ENCODE assay signal across 8 cellular contexts in the genomic region with DNA sequence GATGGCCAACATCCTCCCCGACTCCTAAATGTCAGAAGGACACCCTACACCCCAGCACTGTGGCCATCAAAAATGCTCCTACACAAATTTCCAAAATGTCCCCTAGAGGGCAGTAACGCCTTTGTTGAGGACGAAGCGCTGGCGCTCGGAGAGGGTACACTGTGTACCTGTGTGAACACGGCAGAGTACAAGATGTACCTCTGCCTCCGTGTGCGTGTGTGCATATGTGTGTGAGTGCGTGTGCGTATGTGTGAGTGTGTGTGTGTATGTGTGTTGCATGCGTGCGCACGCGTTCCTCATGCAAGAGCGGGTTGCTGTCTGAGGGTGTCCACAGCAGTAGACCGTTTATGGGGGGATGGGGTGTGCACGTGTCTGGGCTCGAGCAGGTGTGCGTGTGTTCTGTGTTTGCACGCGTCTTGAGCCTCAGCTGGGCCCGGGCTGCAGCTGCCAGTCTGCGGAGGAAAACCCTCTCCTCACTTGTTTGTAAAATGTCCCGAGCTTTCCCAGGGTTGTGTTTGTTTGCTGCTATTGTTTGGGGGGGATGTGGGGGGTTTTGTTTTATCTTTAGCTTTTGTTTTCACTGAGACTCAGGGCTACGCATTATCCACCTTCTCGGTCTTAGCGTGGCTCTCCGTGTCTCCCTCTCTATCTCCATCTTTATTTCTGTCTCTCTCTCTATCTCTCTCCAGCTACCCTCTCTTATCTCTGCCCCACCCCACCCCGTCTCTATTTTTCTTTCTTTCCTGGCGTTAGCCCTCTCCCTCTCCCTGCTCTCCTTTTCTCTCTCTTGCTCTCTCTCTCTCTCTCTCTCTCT. TPM values are rescaled to one million over a fixed set of nuclear protein-coding genes. Genes with fewer than 3 reads are reported as not detected.
DNase-seq lines count a peak whose midpoint lies in the region; ATAC-seq and TF ChIP-seq lines count a peak whose summit lies in the region.

No MANE protein-coding gene starts in this region.

- H4K20me1 ChIP-seq in Loucy (ENCODE audit: insufficient read depth, low read length, poor library complexity, severe bottlenecking), result no peaks in the 10 kb centered on the region

- peak overlapping the region; percentile 70 for H3K9ac ChIP-seq in Loucy (ENCODE audit: low read depth, low read length, poor library complexity, severe bottlenecking)

- H3K27me3 ChIP-seq in H7 (ENCODE audit: control insufficient read depth, insufficient read depth, low read length) (no peaks in the 10 kb centered on the region), Loucy (ENCODE audit: insufficient read depth, low read length, poor library complexity, severe bottlenecking) (no peaks in the 10 kb centered on the region), right cardiac atrium (ENCODE audit: control insufficient read depth, insufficient read depth) (no peaks in the 10 kb centered on the region), psoas muscle (ENCODE audit: insufficient read depth in 3 of 3, low read length in 2 of 3) (peaks cover 0 to 26% (median 0%) of the 10 kb centered on the region in 3 donors)

- no peaks in the 10 kb centered on the region for H3K79me2 ChIP-seq in Loucy (ENCODE audit: insufficient read depth, low read length)

- 2% methylated on average over 31 of the region's 31 CpGs for WGBS in right cardiac atrium
- 1 to 10% (median 2%) methylated on average over 27 to 31 of the region's 31 CpGs for WGBS in psoas muscle, 3 donors

- no peaks in the 10 kb centered on the region for H3K9me3 ChIP-seq in Loucy (ENCODE audit: insufficient read depth, low read depth, low read length)
- no peaks in the 10 kb centered on the region for H3K9me3 ChIP-seq in right cardiac atrium (ENCODE audit: control insufficient read depth, low read length)
- no peaks in the 10 kb centered on the region for H3K9me3 ChIP-seq in psoas muscle

- no peaks in the 10 kb centered on the region for H3K27me3 Mint-ChIP-seq in activated naive CD8-positive, alpha-beta T cell treated with anti-CD3 and anti-CD28 coated beads, Interleukin-2, amount 50 U/mL, for 24 hours

- TF ChIP-seq CTCF in GM12864 (IDR thresholded peaks at IDR 0.05; ENCODE audit: low read depth, low read length, missing control alignments) (peak; percentile 63), Loucy (conservative IDR thresholded peaks at IDR 0.05; ENCODE audit: low read length) (peak; percentile 65), psoas muscle (IDR thresholded peaks at IDR 0.05) (peak; percentile 62)

- H3K4me1 ChIP-seq in Loucy (ENCODE audit: insufficient read depth, low read length, poor library complexity, severe bottlenecking) (peaks cover 5% of the 10 kb centered on the region), right cardiac atrium (ENCODE audit: control insufficient read depth, insufficient read depth, low read length) (no peaks in the 10 kb centered on the region), psoas muscle (no peaks in the 10 kb centered on the region)

- H3K4me1 Mint-ChIP-seq in activated naive CD8-positive, alpha-beta T cell treated with anti-CD3 and anti-CD28 coated beads, Interleukin-2, amount 50 U/mL, for 24 hours, result peaks cover 20% of the 10 kb centered on the region

- in situ Hi-C loops in SK-MEL-5 (cut with HindIII; ENCODE audit: low pct_unique_long_range_greater_than_20kb, low sequenced_read_pairs), result no loop called here

- H3K36me3 Mint-ChIP-seq in activated naive CD8-positive, alpha-beta T cell treated with anti-CD3 and anti-CD28 coated beads, Interleukin-2, amount 50 U/mL, for 24 hours (ENCODE audit: low read depth), result no peaks in the 10 kb centered on the region

- H3K9me2 ChIP-seq in Loucy (replicated peaks; ENCODE audit: low read depth, low read length), result no peaks in the 10 kb centered on the region

- peak overlapping the region; percentile 87 for H3K4me3 Mint-ChIP-seq in activated naive CD8-positive, alpha-beta T cell treated with anti-CD3 and anti-CD28 coated beads, Interleukin-2, amount 50 U/mL, for 24 hours

- no peaks in the 10 kb centered on the region for H3K9me3 Mint-ChIP-seq in activated naive CD8-positive, alpha-beta T cell treated with anti-CD3 and anti-CD28 coated beads, Interleukin-2, amount 50 U/mL, for 24 hours

- H3K27ac ChIP-seq in right cardiac atrium (ENCODE audit: low read length), result peak overlapping the region; percentile 92
- H3K27ac ChIP-seq in psoas muscle, result peak overlapping the region; percentile 46

- DNase-seq in GM12864 (ENCODE audit: low read depth), result no peak
- peak; percentile 58 for DNase-seq in H7
- peak; percentile 70 for DNase-seq in SK-MEL-5 (ENCODE audit: low read depth, low spot score)
- peak; percentile 55 for DNase-seq in activated naive CD8-positive, alpha-beta T cell treated with anti-CD3 and anti-CD28 coated beads, Interleukin-2, amount 50 U/mL, for 24 hours
- peak; percentile 67 to 90 (median 75) for DNase-seq in right cardiac atrium
- peak; percentile 65 to 87 for DNase-seq in psoas muscle
- no peak for DNase-seq in HPDE6-E6E7 (ENCODE audit: extremely low spot score)

- H3K4me3 ChIP-seq in GM12864 (ENCODE audit: low read depth, low read length) (peak overlapping the region; percentile 62), H7 (ENCODE audit: insufficient read depth, low read depth, low read length) (peak overlapping the region; percentile 31), Loucy (ENCODE audit: low read length, poor library complexity, severe bottlenecking) (peak overlapping the region; percentile 80), right cardiac atrium (ENCODE audit: low read length) (peak overlapping the region; percentile 23), psoas muscle (peak overlapping the region; percentile 38)

- intact Hi-C loops in right cardiac atrium (cut with DNase I), result loop anchor here in 1 of 4 donors (2.0 kb wide), 1 partner anchor 17 kb away; no protein-coding TSS in a partner anchor
- intact Hi-C loops in psoas muscle (cut with DNase I), result loop anchor here in 1 of 2 donors (2.0 to 5.0 kb wide), 2 partner anchors 151 to 675 kb away; no protein-coding TSS in a partner anchor

- no peaks in the 10 kb centered on the region for H3F3A ChIP-seq in Loucy (ENCODE audit: low read depth)

- H3K4me2 ChIP-seq in Loucy (ENCODE audit: low read depth, low read length, poor library complexity, severe bottlenecking), result peak overlapping the region; percentile 87

- H3K36me3 ChIP-seq in H7 (replicated peaks; ENCODE audit: control insufficient read depth, insufficient read depth, low read length) (no peaks in the 10 kb centered on the region), Loucy (ENCODE audit: insufficient read depth, low read length) (no peaks in the 10 kb centered on the region), psoas muscle (ENCODE audit: insufficient read depth in 1 of 2, low read depth in 1 of 2) (no peaks in the 10 kb centered on the region)

- peak; percentile 90 for ATAC-seq in activated naive CD8-positive, alpha-beta T cell treated with anti-CD3 and anti-CD28 coated beads, Interleukin-2, amount 50 U/mL, for 24 hours
- ATAC-seq in right cardiac atrium, result peak; percentile 87 to 94
- ATAC-seq in psoas muscle, result peak; percentile 86 to 96 (median 93)

- peak overlapping the region; percentile 82 for H2AFZ ChIP-seq in Loucy (ENCODE audit: low read length)

- peak overlapping the region; percentile 85 for H3K27ac Mint-ChIP-seq in activated naive CD8-positive, alpha-beta T cell treated with anti-CD3 and anti-CD28 coated beads, Interleukin-2, amount 50 U/mL, for 24 hours

RNA-seq across cellular contexts. Expression of a gene that starts 10.4 kb away (rescaled TPM):
- total RNA-seq in H7 (2014; rRNA removed; shearing (Covaris generic)), result 7.6 and 11.2 TPM in 2 replicates
- 4.6 and 5.4 TPM in 2 replicates for total RNA-seq in SK-MEL-5 (2014; rRNA removed; shearing (Covaris generic))
- 8.3 and 9.0 TPM in 2 replicates for polyA plus RNA-seq in SK-MEL-5 (2015; cell fraction: cytosol; rRNA removed)
- 39.5 and 46.1 TPM in 2 replicates for polyA plus RNA-seq in SK-MEL-5 (2015; cell fraction: nucleus; rRNA removed)
- total RNA-seq in right cardiac atrium (10 to 100 TPM; 55.8 to 63.2 (median 59.3) TPM), psoas muscle (10 to 100 TPM; 20.0 to 56.4 (median 28.1) TPM)
- polyA plus RNA-seq in right cardiac atrium (66.6 TPM), psoas muscle (10 to 100 TPM in 2 of 3 donors, 1 to 10 TPM in 1; 9.2 to 45.2 (median 23.2) TPM)

RNA-seq across cellular contexts. Expression of a gene that starts 22.1 kb away (rescaled TPM):
- total RNA-seq in H7 (2014; rRNA removed; shearing (Covaris generic)), result 4.1 and 7.3 TPM in 2 replicates
- total RNA-seq in SK-MEL-5 (2014; rRNA removed; shearing (Covaris generic)), result 7.9 and 8.5 TPM in 2 replicates
- 4.1 and 4.8 TPM in 2 replicates for polyA plus RNA-seq in SK-MEL-5 (2015; cell fraction: cytosol; rRNA removed)
- 20.9 and 23.3 TPM in 2 replicates for polyA plus RNA-seq in SK-MEL-5 (2015; cell fraction: nucleus; rRNA removed)
- total RNA-seq in right cardiac atrium (1 to 10 TPM; 5.1 to 6.7 (median 5.6) TPM), psoas muscle (1 to 10 TPM; 3.4 to 8.2 (median 4.8) TPM)
- polyA plus RNA-seq in right cardiac atrium (4.4 TPM), psoas muscle (1 to 10 TPM in 2 of 3 donors, under 1 TPM in 1; 0.89 to 5.2 (median 1.5) TPM)

RNA-seq across cellular contexts. Expression of a gene that starts 23.2 kb away (rescaled TPM):
- total RNA-seq in H7 (2014; rRNA removed; shearing (Covaris generic)), result 3.4 and 3.6 TPM in 2 replicates
- not detected in 2 replicates for total RNA-seq in SK-MEL-5 (2014; rRNA removed; shearing (Covaris generic))
- polyA plus RNA-seq in SK-MEL-5 (2015; cell fraction: cytosol; rRNA removed), result not detected in 2 replicates
- not detected in 2 replicates for polyA plus RNA-seq in SK-MEL-5 (2015; cell fraction: nucleus; rRNA removed)
- total RNA-seq in right cardiac atrium, result 1 to 10 TPM; 2.2 to 2.9 (median 2.5) TPM
- 1.00 TPM for polyA plus RNA-seq in right cardiac atrium
- under 1 TPM; 0.13 to 0.34 (median 0.20) TPM for total RNA-seq in psoas muscle
- under 1 TPM; 0.03 to 0.16 (median 0.08) TPM for polyA plus RNA-seq in psoas muscle

Comparison
In these comparisons a context has a peak if more than half of its experiments do, and no peak if none do; other contexts are left out.
1. DNase-seq: peak in H7 (single experiment), SK-MEL-5 (single experiment), activated naive CD8-positive, alpha-beta T cell treated with anti-CD3 and anti-CD28 coated beads, Interleukin-2, amount 50 U/mL, for 24 hours (single experiment), right cardiac atrium (3 of 3) and psoas muscle (2 of 2); none in GM12864 (single experiment) and HPDE6-E6E7 (single experiment).
2. H3K4me3 ChIP-seq: peak in every context shown above with its lines; median percentile 80 in Loucy; 62 in GM12864; 38 in psoas muscle; 31 in H7; 23 in right cardiac atrium.
3. Peak in every context shown above with its lines, with median percentiles within 50 percentile points of each other: CTCF ChIP-seq and ATAC-seq.